10 cellular contexts compared by ENCODE assay signal in genomic region chr19:14002571-14003278, GRCh38. TPM values are rescaled to one million over a fixed set of nuclear protein-coding genes. Genes with fewer than 3 reads are reported as not detected.
DNase-seq lines count a peak whose midpoint lies in the region; ATAC-seq, FAIRE-seq and TF ChIP-seq lines count a peak whose summit lies in the region.
"Had no signal": no experiment of that assay in that cellular context is flagged by ENCODE, and none has a peak within 500 bp of the region (broad histone marks: within the 10 kb centered on the region; RNA-seq: fewer than 3 reads in every experiment).

No MANE protein-coding gene starts in this region.

- H3K27ac Mint-ChIP-seq in activated naive CD4-positive, alpha-beta T cell treated with anti-CD3 and anti-CD28 coated beads for 36 hours = peak overlapping the region; percentile 96

- no TSS peak for BruUV-seq in GM12878 (replicated peaks; lab: Mats Ljungman, UMichigan)

- peak overlapping the region; percentile 44; the same call in 1 of the 2 replicates for H3K4me3 ChIP-seq in GM12878
- H3K4me3 ChIP-seq in muscle layer of colon (ENCODE audit: low read depth in 1 of 2, low read length in 2 of 2) = no peak overlapping the region
- no peak overlapping the region for H3K4me3 ChIP-seq in upper lobe of left lung

- H3K9me3 Mint-ChIP-seq in activated naive CD4-positive, alpha-beta T cell treated with anti-CD3 and anti-CD28 coated beads for 36 hours = peaks cover 5% of the 10 kb centered on the region

- peak; percentile 22; the same call in 1 of the 2 replicates for TF ChIP-seq POLR2A in GM12878 (IDR thresholded peaks at IDR 0.05; ENCODE audit: low read depth, low read length)
- TF ChIP-seq POLR2A in upper lobe of left lung (IDR thresholded peaks at IDR 0.05) = no peak

- H3K36me3 ChIP-seq in GM12878 (ENCODE audit: control insufficient read depth in 2 of 2, insufficient read depth in 2 of 2, low read length in 1 of 2) (no peaks in the 10 kb centered on the region), muscle layer of colon (ENCODE audit: insufficient read depth, low read length) (no peaks in the 10 kb centered on the region), upper lobe of left lung (peaks cover 0 to 2% (median 0%) of the 10 kb centered on the region in 4 donors)

- in situ Hi-C loops in GM12878 (cut with MboI) = no loop called here

- H3K4me2 ChIP-seq in GM12878 (ENCODE audit: control insufficient read depth, insufficient read depth) = peak overlapping the region; percentile 75

- peaks cover 11% of the 10 kb centered on the region for H3K79me2 ChIP-seq in GM12878 (ENCODE audit: control insufficient read depth, insufficient read depth, low read length)

- POLR2A ChIA-PET in GM12878 (lab: Charles Lee) = interaction anchor here (0.6 to 4.8 kb wide), 7 partner anchors 12 to 40 kb away, joined by 3 to 49 read pairs (median 5); no protein-coding TSS in a partner anchor

- peaks cover 13% of the 10 kb centered on the region for H3K36me3 Mint-ChIP-seq in activated naive CD4-positive, alpha-beta T cell treated with anti-CD3 and anti-CD28 coated beads for 36 hours (ENCODE audit: low read depth)

- H3K9me3 ChIP-seq in GM12878 (replicated peaks; ENCODE audit: control insufficient read depth, insufficient read depth, low read length) = peaks cover 5% of the 10 kb centered on the region; the same call in 2 of the 3 replicates
- no peaks in the 10 kb centered on the region for H3K9me3 ChIP-seq in muscle layer of colon (ENCODE audit: low read length)
- peaks cover 0 to 6% (median 0%) of the 10 kb centered on the region in 4 donors for H3K9me3 ChIP-seq in upper lobe of left lung

- peak overlapping the region; percentile 72 for H3K4me3 Mint-ChIP-seq in activated naive CD4-positive, alpha-beta T cell treated with anti-CD3 and anti-CD28 coated beads for 36 hours

- TF ChIP-seq CTCF in GM12878 (IDR thresholded peaks at IDR 0.05 in 2 of 3, conservative IDR thresholded peaks at IDR 0.05 in 1 of 3; ENCODE audit: control insufficient read depth in 2 of 3, extremely low read depth in 1 of 3, insufficient read depth in 1 of 3, low read depth in 3 of 3, low read length in 3 of 3) (no peak), upper lobe of left lung (IDR thresholded peaks at IDR 0.05) (no peak)

- peak overlapping the region; percentile 63 for H2AFZ ChIP-seq in GM12878 (ENCODE audit: control insufficient read depth, low read depth, low read length)

- H3K9ac ChIP-seq in GM12878 (ENCODE audit: control insufficient read depth, insufficient read depth, low read length) (peak overlapping the region; percentile 63), muscle layer of colon (ENCODE audit: low read length) (no peak overlapping the region)

- H3K4me1 Mint-ChIP-seq in activated naive CD4-positive, alpha-beta T cell treated with anti-CD3 and anti-CD28 coated beads for 36 hours (ENCODE audit: low read depth) = peaks cover 49% of the 10 kb centered on the region

- peaks cover 47% of the 10 kb centered on the region for H3K4me1 ChIP-seq in GM12878 (ENCODE audit: control insufficient read depth, insufficient read depth, low read length)
- H3K4me1 ChIP-seq in muscle layer of colon (ENCODE audit: insufficient read depth, low read length) = peaks cover 26% of the 10 kb centered on the region
- H3K4me1 ChIP-seq in upper lobe of left lung = peaks cover 33 to 42% (median 39%) of the 10 kb centered on the region in 4 donors

- peak; percentile 63 for DNase-seq in activated naive CD4-positive, alpha-beta T cell treated with anti-CD3 and anti-CD28 coated beads for 36 hours
- DNase-seq in activated naive CD4-positive, alpha-beta T cell treated with anti-CD3 and anti-CD28 coated beads, Interleukin-2, amount 50 U/mL, for 16 hours = no peak
- DNase-seq in GM12878 (ENCODE audit: low read depth, low spot score) (peak; percentile 40), upper lobe of left lung (no peak), NOMO-1 treated with DMSO at 0.1 percent for 48 hours (lab: John Stamatoyannopoulos, UW; ENCODE audit: unreplicated experiment) (no peak), RPMI8226 (no peak)
- DNase-seq: IMR-90 had no signal

- 41% methylated on average over 13 of the region's 13 CpGs for WGBS in GM12878 (ENCODE audit: insufficient coverage, insufficient replicate concordance, low lambda C conversion rate, missing lambda C conversion rate)
- 55 to 74% methylated on average over 13 of the region's 13 CpGs for WGBS in upper lobe of left lung, 2 donors

- SMC1A ChIA-PET in GM12878 (lab: Charles Lee; ENCODE audit: uncharacterized antibody, unreplicated experiment) = interaction anchor here (0.9 to 4.0 kb wide), 10 partner anchors 10 to 50 kb away, joined by 3 to 18 read pairs (median 6); partner anchors contain the start of genes DCAF15 and IL27RA

- no peak for TF ChIP-seq EP300 in GM12878 (IDR thresholded peaks at IDR 0.05; ENCODE audit: borderline replicate concordance in 1 of 2, control insufficient read depth in 1 of 2, low read depth in 2 of 2, low read length in 2 of 2)
- no peak for TF ChIP-seq EP300 in upper lobe of left lung (IDR thresholded peaks at IDR 0.05)

- H4K20me1 ChIP-seq in GM12878 (ENCODE audit: control insufficient read depth, insufficient read depth) = no peaks in the 10 kb centered on the region

- intact Hi-C loops in activated naive CD4-positive, alpha-beta T cell treated with anti-CD3 and anti-CD28 coated beads for 36 hours (cut with micrococcal nuclease) = loop anchor here (2.0 to 5.0 kb wide), 2 partner anchors 156 to 845 kb away; no protein-coding TSS in a partner anchor
- intact Hi-C loops in GM12878 (cut with micrococcal nuclease; ENCODE audit: unreplicated experiment) = loop anchor here (1.0 to 10.0 kb wide), 3 partner anchors 50 to 848 kb away; partner anchors contain the start of genes DCAF15, IER2 and STX10

- ATAC-seq in GM12878 (no peak), upper lobe of left lung (ENCODE audit: low FRiP score in 2 of 2) (no peak), GM21529 (IDR thresholded peaks at IDR 0.05; ENCODE audit: unreplicated experiment) (no peak)

- H3K27ac ChIP-seq in GM12878 (ENCODE audit: control insufficient read depth, insufficient read depth) (peak overlapping the region; percentile 86), muscle layer of colon (ENCODE audit: low read depth, low read length) (peak overlapping the region; percentile 12), upper lobe of left lung (peak overlapping the region; percentile 97 to 100 (median 100))

- RAD21 ChIA-PET in GM12878 (lab: Charles Lee; ENCODE audit: unreplicated experiment) = interaction anchor here (0.9 to 4.6 kb wide), 8 partner anchors 12 to 121 kb away, joined by 3 to 35 read pairs (median 6); partner anchors contain the start of genes DCAF15 and IL27RA

- CTCF ChIA-PET in activated naive CD4-positive, alpha-beta T cell treated with anti-CD3 and anti-CD28 coated beads for 36 hours (lab: Charles Lee) = interaction anchor here (0.7 to 3.1 kb wide), 4 partner anchors 17 to 71 kb away, joined by 3 to 10 read pairs (median 3); partner anchors contain the start of gene IL27RA
- CTCF ChIA-PET in GM12878 (lab: Yijun Ruan, JAX) = interaction anchor here (1.0 to 2.6 kb wide), 9 partner anchors 11 to 121 kb away, joined by 3 to 9 read pairs (median 5); partner anchors contain the start of gene IL27RA

- TF ChIP-seq RAD21 in GM12878 (IDR thresholded peaks at IDR 0.05; ENCODE audit: insufficient read depth, low read depth, low read length) = no peak

- no peak for FAIRE-seq in GM12878 (lab: Jason Lieb, UNC)
- FAIRE-seq: TTC549 had no signal

- no peaks in the 10 kb centered on the region for H3K27me3 Mint-ChIP-seq in activated naive CD4-positive, alpha-beta T cell treated with anti-CD3 and anti-CD28 coated beads for 36 hours (ENCODE audit: low read depth)

- H3K27me3 ChIP-seq in GM12878 (replicated peaks in 1 of 2; ENCODE audit: control insufficient read depth in 2 of 2, insufficient read depth in 2 of 2, low read length in 1 of 2) (no peaks in the 10 kb centered on the region), muscle layer of colon (ENCODE audit: control insufficient read depth in 1 of 2, insufficient read depth in 2 of 2, low read length in 2 of 2) (no peaks in the 10 kb centered on the region), upper lobe of left lung (no peaks in the 10 kb centered on the region)

RNA-seq across cellular contexts. Expression of gene RFX1, which starts 3.4 kb away (rescaled TPM):
- 10 to 100 TPM; 13.8 to 14.0 TPM for total RNA-seq in activated naive CD4-positive, alpha-beta T cell treated with anti-CD3 and anti-CD28 coated beads for 36 hours
- 3.1 and 3.4 TPM in 2 replicates for total RNA-seq in GM12878 (2013; cell fraction: nucleolus; rRNA removed)
- total RNA-seq in GM12878 (2014; rRNA removed) = 1.1 and 2.5 TPM in 2 replicates
- total RNA-seq in GM12878 (2014; rRNA removed; fragmentation: Illumina TruSeq; extraction: Trizol) = 0.37 and 0.81 TPM in 2 replicates
- total RNA-seq in GM12878 (2021) = 8.2 and 11.0 TPM in 2 replicates
- polyA plus RNA-seq in GM12878 (2011; ENCODE audit: low read depth) = 0.92 TPM
- polyA plus RNA-seq in GM12878 (2011; rRNA removed) = 0.29 and 0.39 TPM in 2 replicates
- polyA plus RNA-seq in GM12878 (2011; cell fraction: cytosol; rRNA removed) = 0.88 and 1.2 TPM in 2 replicates
- 5.4 and 10.0 TPM in 2 replicates for polyA plus RNA-seq in GM12878 (2011; cell fraction: nucleus; rRNA removed)
- polyA plus RNA-seq in GM12878 (2012) = 5.3 and 6.1 TPM in 2 replicates
- 0.11 and 0.79 TPM in 2 replicates for polyA plus RNA-seq in GM12878 (2014; fragmentation: Illumina TruSeq; extraction: Trizol)
- polyA plus RNA-seq in GM12878 (2014; fragmentation: Nextera tagmentation; extraction: Ambion mirVana) = under 1 TPM; 0.05 to 0.29 TPM
- 2.6 and 3.5 TPM in 2 replicates for polyA plus RNA-seq in GM12878 (2014; rRNA removed)
- 1 to 10 TPM; 2.1 to 3.4 TPM for polyA plus RNA-seq in GM12878 (2016; fragmentation: Nextera tagmentation; extraction: Ambion mirVana)
- polyA minus RNA-seq in GM12878 (2011; rRNA and poly(A)+ RNA removed) = 0.95 and 1.3 TPM in 2 replicates
- 4.8 and 6.2 TPM in 2 replicates for polyA minus RNA-seq in GM12878 (2011; cell fraction: cytosol; rRNA and poly(A)+ RNA removed)
- polyA minus RNA-seq in GM12878 (2011; cell fraction: nucleus; rRNA and poly(A)+ RNA removed) = 1.5 and 4.6 TPM in 2 replicates
- total RNA-seq in upper lobe of left lung = 10 to 100 TPM in 5 of 6 donors, 1 to 10 TPM in 1; 6.0 to 22.3 (median 15.5) TPM

RNA-seq across cellular contexts. Expression of gene RLN3, which starts 25.2 kb away (rescaled TPM):
- not detected for total RNA-seq in activated naive CD4-positive, alpha-beta T cell treated with anti-CD3 and anti-CD28 coated beads for 36 hours
- total RNA-seq in GM12878 (2013; cell fraction: nucleolus; rRNA removed) = not detected in 2 replicates
- total RNA-seq in GM12878 (2014; rRNA removed) (not detected in 2 replicates), GM12878 (2014; rRNA removed; fragmentation: Illumina TruSeq; extraction: Trizol) (not detected in 2 replicates), GM12878 (2021) (not detected in 2 replicates), upper lobe of left lung (under 1 TPM in 1 of 6 donors, not detected in 5; 0.43 TPM)
- polyA plus RNA-seq in GM12878 (2011; ENCODE audit: low read depth) = not detected
- polyA plus RNA-seq in GM12878 (2011; rRNA removed) (not detected in 2 replicates), GM12878 (2014; fragmentation: Illumina TruSeq; extraction: Trizol) (not detected in 2 replicates), GM12878 (2014; fragmentation: Nextera tagmentation; extraction: Ambion mirVana) (not detected), GM12878 (2014; rRNA removed) (0.16 TPM in 1 of 2 replicates, not detected in the other), GM12878 (2016; fragmentation: Nextera tagmentation; extraction: Ambion mirVana) (not detected)
- not detected in 2 replicates for polyA plus RNA-seq in GM12878 (2011; cell fraction: cytosol; rRNA removed)
- polyA plus RNA-seq in GM12878 (2011; cell fraction: nucleus; rRNA removed) = not detected in 2 replicates
- not detected in 2 replicates for polyA plus RNA-seq in GM12878 (2012)
- not detected in 2 replicates for polyA minus RNA-seq in GM12878 (2011; rRNA and poly(A)+ RNA removed)
- polyA minus RNA-seq in GM12878 (2011; cell fraction: cytosol; rRNA and poly(A)+ RNA removed) = not detected in 2 replicates
- not detected in 2 replicates for polyA minus RNA-seq in GM12878 (2011; cell fraction: nucleus; rRNA and poly(A)+ RNA removed)
- total RNA-seq: IMR-90 had no signal
- polyA plus RNA-seq: IMR-90 had no signal

RNA-seq across cellular contexts. Expression of gene IL27RA, which starts 28.8 kb away (rescaled TPM):
- 10 to 100 TPM; 59.3 to 59.4 TPM for total RNA-seq in activated naive CD4-positive, alpha-beta T cell treated with anti-CD3 and anti-CD28 coated beads for 36 hours
- total RNA-seq in GM12878 (2013; cell fraction: nucleolus; rRNA removed) = 30.7 and 34.5 TPM in 2 replicates
- total RNA-seq in GM12878 (2014; rRNA removed) (44.6 and 48.7 TPM in 2 replicates), GM12878 (2014; rRNA removed; fragmentation: Illumina TruSeq; extraction: Trizol) (26.3 and 30.0 TPM in 2 replicates), GM12878 (2021) (51.4 and 52.3 TPM in 2 replicates), upper lobe of left lung (10 to 100 TPM in 5 of 6 donors, 1 to 10 TPM in 1; 9.3 to 24.4 (median 14.6) TPM)
- polyA plus RNA-seq in GM12878 (2011; ENCODE audit: low read depth) = 7.8 TPM
- polyA plus RNA-seq in GM12878 (2011; rRNA removed) (43.0 and 63.5 TPM in 2 replicates), GM12878 (2014; fragmentation: Illumina TruSeq; extraction: Trizol) (19.6 and 36.1 TPM in 2 replicates), GM12878 (2014; fragmentation: Nextera tagmentation; extraction: Ambion mirVana) (10 to 100 TPM in 1 of 2 experiments, 1 to 10 TPM in 1; 8.4 to 13.1 TPM), GM12878 (2014; rRNA removed) (40.8 and 43.0 TPM in 2 replicates), GM12878 (2016; fragmentation: Nextera tagmentation; extraction: Ambion mirVana) (10 to 100 TPM; 41.6 to 48.4 TPM)
- 63.1 and 75.8 TPM in 2 replicates for polyA plus RNA-seq in GM12878 (2011; cell fraction: cytosol; rRNA removed)
- polyA plus RNA-seq in GM12878 (2011; cell fraction: nucleus; rRNA removed) = 51.9 and 54.3 TPM in 2 replicates
- 15.1 and 16.4 TPM in 2 replicates for polyA plus RNA-seq in GM12878 (2012)
- 25.6 and 49.2 TPM in 2 replicates for polyA minus RNA-seq in GM12878 (2011; rRNA and poly(A)+ RNA removed)
- polyA minus RNA-seq in GM12878 (2011; cell fraction: cytosol; rRNA and poly(A)+ RNA removed) = 21.1 and 22.8 TPM in 2 replicates
- polyA minus RNA-seq in GM12878 (2011; cell fraction: nucleus; rRNA and poly(A)+ RNA removed) = 11.4 and 17.2 TPM in 2 replicates

RNA-seq across cellular contexts. Expression of gene DCAF15, which starts 50.4 kb away (rescaled TPM):
- total RNA-seq in activated naive CD4-positive, alpha-beta T cell treated with anti-CD3 and anti-CD28 coated beads for 36 hours = 10 to 100 TPM; 67.7 to 70.6 TPM
- 26.9 and 33.4 TPM in 2 replicates for total RNA-seq in GM12878 (2013; cell fraction: nucleolus; rRNA removed)
- total RNA-seq in GM12878 (2014; rRNA removed) = 36.2 and 43.3 TPM in 2 replicates
- 16.9 and 18.0 TPM in 2 replicates for total RNA-seq in GM12878 (2014; rRNA removed; fragmentation: Illumina TruSeq; extraction: Trizol)
- 58.2 and 63.4 TPM in 2 replicates for total RNA-seq in GM12878 (2021)
- polyA plus RNA-seq in GM12878 (2011; ENCODE audit: low read depth) = 10.8 TPM
- polyA plus RNA-seq in GM12878 (2011; rRNA removed) = 11.8 and 25.3 TPM in 2 replicates
- polyA plus RNA-seq in GM12878 (2011; cell fraction: cytosol; rRNA removed) = 27.7 and 41.9 TPM in 2 replicates
- polyA plus RNA-seq in GM12878 (2011; cell fraction: nucleus; rRNA removed) = 248 and 296 TPM in 2 replicates
- polyA plus RNA-seq in GM12878 (2012) = 32.4 and 34.3 TPM in 2 replicates
- 11.9 and 20.9 TPM in 2 replicates for polyA plus RNA-seq in GM12878 (2014; fragmentation: Illumina TruSeq; extraction: Trizol)
- polyA plus RNA-seq in GM12878 (2014; fragmentation: Nextera tagmentation; extraction: Ambion mirVana) = under 1 TPM; 0.16 to 0.58 TPM
- 50.1 and 55.7 TPM in 2 replicates for polyA plus RNA-seq in GM12878 (2014; rRNA removed)
- 10 to 100 TPM; 27.9 to 29.2 TPM for polyA plus RNA-seq in GM12878 (2016; fragmentation: Nextera tagmentation; extraction: Ambion mirVana)
- 32.3 TPM in 2 replicates for polyA minus RNA-seq in GM12878 (2011; rRNA and poly(A)+ RNA removed)
- 10.6 and 15.0 TPM in 2 replicates for polyA minus RNA-seq in GM12878 (2011; cell fraction: cytosol; rRNA and poly(A)+ RNA removed)
- polyA minus RNA-seq in GM12878 (2011; cell fraction: nucleus; rRNA and poly(A)+ RNA removed) = 33.1 and 49.4 TPM in 2 replicates
- 10 to 100 TPM; 20.5 to 51.3 (median 39.0) TPM for total RNA-seq in upper lobe of left lung

RNA-seq across cellular contexts. Expression of gene PALM3, which starts 59.2 kb away (rescaled TPM):
- not detected for total RNA-seq in activated naive CD4-positive, alpha-beta T cell treated with anti-CD3 and anti-CD28 coated beads for 36 hours
- not detected in 2 replicates for total RNA-seq in GM12878 (2013; cell fraction: nucleolus; rRNA removed)
- total RNA-seq in GM12878 (2014; rRNA removed) (not detected in 2 replicates), GM12878 (2014; rRNA removed; fragmentation: Illumina TruSeq; extraction: Trizol) (not detected in 2 replicates), GM12878 (2021) (not detected in 2 replicates), upper lobe of left lung (100 to 1,000 TPM in 1 of 6 donors, 10 to 100 TPM in 2, 1 to 10 TPM in 2, under 1 TPM in 1; 0.15 to 123 (median 11.0) TPM)
- polyA plus RNA-seq in GM12878 (2011; ENCODE audit: low read depth) = not detected
- polyA plus RNA-seq in GM12878 (2011; rRNA removed) (not detected in 2 replicates), GM12878 (2014; fragmentation: Illumina TruSeq; extraction: Trizol) (not detected in 2 replicates), GM12878 (2014; fragmentation: Nextera tagmentation; extraction: Ambion mirVana) (not detected), GM12878 (2014; rRNA removed) (not detected in 2 replicates), GM12878 (2016; fragmentation: Nextera tagmentation; extraction: Ambion mirVana) (under 1 TPM in 1 of 2 experiments, not detected in 1; 0.07 TPM)
- 0.03 TPM in 1 of 2 replicates, not detected in the other for polyA plus RNA-seq in GM12878 (2011; cell fraction: cytosol; rRNA removed)
- polyA plus RNA-seq in GM12878 (2011; cell fraction: nucleus; rRNA removed) = 0.07 TPM in 1 of 2 replicates, not detected in the other
- polyA plus RNA-seq in GM12878 (2012) = not detected in 2 replicates
- not detected in 2 replicates for polyA minus RNA-seq in GM12878 (2011; rRNA and poly(A)+ RNA removed)
- polyA minus RNA-seq in GM12878 (2011; cell fraction: cytosol; rRNA and poly(A)+ RNA removed) = not detected in 2 replicates
- polyA minus RNA-seq in GM12878 (2011; cell fraction: nucleus; rRNA and poly(A)+ RNA removed) = not detected in 2 replicates

Comparison
In these comparisons a context has a peak if more than half of its experiments do, and no peak if none do; other contexts are left out.
1. DNase-seq: peak in activated naive CD4-positive, alpha-beta T cell treated with anti-CD3 and anti-CD28 coated beads for 36 hours (single experiment) and GM12878 (single experiment); none in activated naive CD4-positive, alpha-beta T cell treated with anti-CD3 and anti-CD28 coated beads, Interleukin-2, amount 50 U/mL, for 16 hours (single experiment), upper lobe of left lung (0 of 2), NOMO-1 treated with DMSO at 0.1 percent for 48 hours (single experiment) and RPMI8226 (single experiment).
2. H3K27ac ChIP-seq: peak in every context shown above with its lines; median percentile 100 in upper lobe of left lung; 86 in GM12878; 12 in muscle layer of colon.